14 cellular contexts compared by ENCODE assay signal in genomic region chr10:122847782-122848604, GRCh38. TPM values are rescaled to one million over a fixed set of nuclear protein-coding genes. Genes with fewer than 3 reads are reported as not detected.
A peak's percentile ranks its signal among the peaks of the same experiment; 100 is the strongest.
DNase-seq lines count a peak whose midpoint lies in the region; ATAC-seq and TF ChIP-seq lines count a peak whose summit lies in the region.
"Had no signal": no experiment of that assay in that cellular context is flagged by ENCODE, and none has a peak within 500 bp of the region (broad histone marks: within the 10 kb centered on the region; RNA-seq: fewer than 3 reads in every experiment).

No MANE protein-coding gene starts in this region.

- peaks cover 17% of the 10 kb centered on the region for H3K27me3 Mint-ChIP-seq in neural crest cell (ENCODE audit: low read depth)

- ATAC-seq in HG03378 (IDR thresholded peaks at IDR 0.05; ENCODE audit: unreplicated experiment) (no peak), HG03565 (IDR thresholded peaks at IDR 0.05; ENCODE audit: unreplicated experiment) (no peak)
- ATAC-seq: activated T-cell treated with anti-CD3 and anti-CD28 coated beads, Interleukin-2, amount 50 U/mL, for 4 hours had no signal

- H3K36me3 Mint-ChIP-seq in neural crest cell (ENCODE audit: low read depth), result no peaks in the 10 kb centered on the region
- H3K36me3 Mint-ChIP-seq: type B pancreatic cell had no signal

- in situ Hi-C loops in KBM-7 (cut with MboI; ENCODE audit: low pct_unique_long_range_greater_than_20kb, low sequenced_read_pairs), result no loop called here

- peaks cover 2% of the 10 kb centered on the region for H3K9me3 Mint-ChIP-seq in neural crest cell
- H3K9me3 Mint-ChIP-seq: nephron had no signal

- no peak overlapping the region for H3K4me3 Mint-ChIP-seq in neural crest cell
- H3K4me3 Mint-ChIP-seq: activated T-cell treated with anti-CD3 and anti-CD28 coated beads, Interleukin-2, amount 50 U/mL, for 4 hours; nephron; type B pancreatic cell had no signal

- H3K4me1 Mint-ChIP-seq in neural crest cell, result no peaks in the 10 kb centered on the region

- TF ChIP-seq CTCF in neural crest cell (conservative IDR thresholded peaks at IDR 0.05), result no peak

- peak overlapping the region; percentile 43 for H3K27ac Mint-ChIP-seq in neural crest cell (ENCODE audit: unreplicated experiment)
- H3K27ac Mint-ChIP-seq: nephron, type B pancreatic cell had no signal

- DNase-seq in NCI-H2107 treated with DMSO at 0.1 percent for 48 hours (lab: John Stamatoyannopoulos, UW; ENCODE audit: unreplicated experiment) (peak; percentile 69), NCI-H2107 (lab: John Stamatoyannopoulos, UW) (no peak), KBM-7 (peak; percentile 72), SHP77 treated with DMSO at 0.1 percent for 48 hours (lab: John Stamatoyannopoulos, UW) (peak; percentile 92), neural crest cell (ENCODE audit: low read depth, low spot score) (no peak), retina (no peak)
- DNase-seq: activated T-cell treated with anti-CD3 and anti-CD28 coated beads, Interleukin-2, amount 50 U/mL, for 4 hours; anterior cingulate cortex; effector CD4-positive, alpha-beta T cell; NCI-H1436 treated with DMSO at 0.1 percent for 48 hours had no signal

RNA-seq across cellular contexts. Expression of gene CUZD1, which starts 2.3 kb away (rescaled TPM):
- total RNA-seq in neural crest cell, result not detected in 2 replicates

RNA-seq across cellular contexts. Expression of gene FAM24B, which starts 31.4 kb away (rescaled TPM):
- not detected in 2 replicates for total RNA-seq in neural crest cell

Comparison
In these comparisons a context has a peak if more than half of its experiments do, and no peak if none do; other contexts are left out.
1. DNase-seq: peak in NCI-H2107 treated with DMSO at 0.1 percent for 48 hours (single experiment), KBM-7 (single experiment) and SHP77 treated with DMSO at 0.1 percent for 48 hours (single experiment); none in NCI-H2107 (single experiment), neural crest cell (single experiment) and retina (single experiment).